22 cellular contexts compared by ENCODE assay signal in the genomic region with DNA sequence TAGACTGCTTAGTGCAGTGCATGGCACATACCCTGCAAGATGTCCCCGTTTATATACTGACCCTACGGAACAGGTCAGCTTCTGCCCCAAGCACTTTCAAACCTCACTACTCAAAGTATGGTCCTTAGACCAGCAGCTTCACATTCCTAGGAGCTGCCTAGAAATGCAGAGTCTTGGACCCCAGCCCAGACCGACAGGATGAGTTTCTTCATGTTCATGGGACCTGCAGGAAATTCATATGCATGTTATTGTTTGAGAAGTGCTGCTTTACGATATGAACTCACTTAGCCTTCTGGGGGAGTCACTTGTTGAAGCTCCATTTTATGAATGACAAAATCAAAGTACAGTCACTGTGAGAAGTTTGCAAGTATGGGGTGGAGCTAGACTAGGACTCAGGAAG.
"Had no signal": no experiment of that assay in that cellular context is flagged by ENCODE, and none has a peak within 500 bp of the region (broad histone marks: within the 10 kb centered on the region; RNA-seq: fewer than 3 reads in every experiment).

No MANE protein-coding gene starts in this region.

- H3K4me3 Mint-ChIP-seq: activated naive CD8-positive, alpha-beta T cell treated with anti-CD3 and anti-CD28 coated beads, Interleukin-2, amount 10 ng/mL, durations not matched to agents 7 days and 5 days; activated T-helper 1 cell treated with anti-CD3 and anti-CD28 coated beads, Interleukin-12 subunit alpha, Interleukin-12 subunit beta, Interleukin-2, Interleukin-4 antibody, amounts not matched to agents 30 ng/mL and 10 ng/mL and 1 ng/mL, durations not matched to agents 14 hours and 24 hours and 36 hours; effector memory CD8-positive, alpha-beta T cell; neural crest cell; stimulated activated naive CD8-positive, alpha-beta T cell treated with anti-CD3 and anti-CD28 coated beads, Interleukin-15, Interleukin-2, amounts not matched to agents 100 ng/mL and 50 ng/mL, for 24 hours; T-cell; type B pancreatic cell had no signal

- H3K9me3 ChIP-seq: prostate gland, right lobe of liver, suprapubic skin had no signal

- H3K27me3 ChIP-seq: heart left ventricle, right lobe of liver, spleen, suprapubic skin had no signal

- H3K9me3 Mint-ChIP-seq: effector memory CD8-positive, alpha-beta T cell had no signal

- H3K27me3 Mint-ChIP-seq: activated naive CD8-positive, alpha-beta T cell treated with anti-CD3 and anti-CD28 coated beads, Interleukin-2, amount 10 ng/mL, durations not matched to agents 7 days and 5 days; effector memory CD8-positive, alpha-beta T cell; stimulated activated naive CD8-positive, alpha-beta T cell treated with anti-CD3 and anti-CD28 coated beads, Interleukin-15, Interleukin-2, amounts not matched to agents 100 ng/mL and 50 ng/mL, for 24 hours; T-cell; type B pancreatic cell had no signal

- H3K27ac ChIP-seq: heart left ventricle, prostate gland, right lobe of liver, spleen, suprapubic skin had no signal

- H3K36me3 Mint-ChIP-seq: type B pancreatic cell had no signal

- H3K36me3 ChIP-seq: prostate gland, right lobe of liver, suprapubic skin had no signal

- FAIRE-seq: frontal cortex, islet of Langerhans had no signal

- H3K4me1 Mint-ChIP-seq: activated naive CD8-positive, alpha-beta T cell treated with anti-CD3 and anti-CD28 coated beads, Interleukin-2, amount 10 ng/mL, durations not matched to agents 7 days and 5 days; neural crest cell; T-cell had no signal

- H3K27ac Mint-ChIP-seq: activated naive CD8-positive, alpha-beta T cell treated with anti-CD3 and anti-CD28 coated beads, Interleukin-2, amount 10 ng/mL, durations not matched to agents 7 days and 5 days; activated T-helper 1 cell treated with anti-CD3 and anti-CD28 coated beads, Interleukin-12 subunit alpha, Interleukin-12 subunit beta, Interleukin-2, Interleukin-4 antibody, amounts not matched to agents 30 ng/mL and 10 ng/mL and 1 ng/mL, durations not matched to agents 14 hours and 24 hours and 36 hours; effector memory CD8-positive, alpha-beta T cell; stimulated activated naive CD8-positive, alpha-beta T cell treated with anti-CD3 and anti-CD28 coated beads, Interleukin-15, Interleukin-2, amounts not matched to agents 100 ng/mL and 50 ng/mL, for 24 hours; T-cell; type B pancreatic cell had no signal

- H3K4me1 ChIP-seq: prostate gland, right lobe of liver, spleen, suprapubic skin had no signal

- H3K4me3 ChIP-seq: heart left ventricle, lung, prostate gland, right lobe of liver, spleen, suprapubic skin had no signal

- DNase-seq: activated CD4-positive, alpha-beta T cell treated with anti-CD3 and anti-CD28 coated beads, Interleukin-2, amount 50 U/mL, for 1 hour; activated CD8-positive, alpha-beta memory T cell treated with anti-CD3 and anti-CD28 coated beads for 24 hours; activated naive CD8-positive, alpha-beta T cell treated with anti-CD3 and anti-CD28 coated beads, Interleukin-2, amount 10 ng/mL, durations not matched to agents 7 days and 5 days; anterior cingulate cortex; caudate nucleus; effector memory CD8-positive, alpha-beta T cell; heart left ventricle; left colon; midbrain; spleen; T-cell; T-helper 9 cell had no signal
